16 cellular contexts compared by ENCODE assay signal in the genomic region with DNA sequence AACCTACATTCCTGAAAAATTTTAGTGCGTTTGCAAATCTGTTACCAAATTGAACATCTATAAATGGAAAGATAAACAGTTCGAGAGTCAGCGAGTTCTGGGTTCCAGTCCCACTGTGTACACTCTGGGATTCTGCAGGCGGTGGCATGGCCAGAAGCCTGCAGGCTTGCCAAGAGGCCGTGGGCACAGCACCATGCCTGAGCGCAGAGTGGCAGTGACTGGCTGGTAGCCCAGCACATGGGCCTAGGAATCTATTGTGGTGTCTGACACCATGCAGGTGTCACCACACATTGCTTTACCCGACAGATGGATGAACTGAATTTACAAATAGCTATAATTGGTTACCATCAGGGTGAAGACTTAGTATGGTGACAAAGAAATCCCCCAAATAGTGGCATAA.
"Had no signal": no experiment of that assay in that cellular context is flagged by ENCODE, and none has a peak within 500 bp of the region (broad histone marks: within the 10 kb centered on the region; RNA-seq: fewer than 3 reads in every experiment).

No MANE protein-coding gene starts in this region.

- H3K27me3 ChIP-seq: neural progenitor cell had no signal

- H3K4me3 ChIP-seq: neural progenitor cell, SK-N-MC, skin epidermis had no signal

- DNase-seq: activated CD4-positive, CD25-positive, alpha-beta regulatory T cell treated with anti-CD3 and anti-CD28 coated beads, Interleukin-2, amount 50 U/mL, for 72 hours; activated naive CD4-positive, alpha-beta T cell treated with Interleukin-2 at 50 U/mL for 16 hours; activated naive CD8-positive, alpha-beta T cell treated with anti-CD3 and anti-CD28 coated beads, Interleukin-2, amount 50 U/mL, for 24 hours; glutamatergic neuron; midbrain; retina; stimulated activated CD4-positive, alpha-beta T cell treated with anti-CD3 and anti-CD28 coated beads, Interleukin-15, amount 100 ng/mL, for 24 hours; stimulated activated CD4-positive, alpha-beta T cell treated with anti-CD3 and anti-CD28 coated beads, Interleukin-4, amount 100 ng/mL, for 24 hours; stimulated activated naive CD4-positive, alpha-beta T cell treated with Interleukin-2 at 50 U/mL for 16 hours; T-cell; T1000 had no signal

- H3K36me3 ChIP-seq: neural progenitor cell had no signal

- ATAC-seq: activated naive CD8-positive, alpha-beta T cell treated with anti-CD3 and anti-CD28 coated beads, Interleukin-2, amount 50 U/mL, for 24 hours; esophagus mucosa; T-cell had no signal

- H3K27ac ChIP-seq: neural progenitor cell, parathyroid adenoma, SK-N-MC, skin epidermis had no signal

- H3K4me1 ChIP-seq: parathyroid adenoma had no signal
